ENCODE assay signal across 19 cellular contexts in genomic region chr1:227794813-227795183, GRCh38. TPM values are rescaled to one million over a fixed set of nuclear protein-coding genes. Genes with fewer than 3 reads are reported as not detected.
DNase-seq lines count a peak whose midpoint lies in the region; ATAC-seq and TF ChIP-seq lines count a peak whose summit lies in the region.
"Had no signal": no experiment of that assay in that cellular context is flagged by ENCODE, and none has a peak within 500 bp of the region (broad histone marks: within the 10 kb centered on the region; RNA-seq: fewer than 3 reads in every experiment).

No MANE protein-coding gene starts in this region.

- DNase-seq in right cardiac atrium (peak in 1 of 3 donors; percentile 15), left ventricle myocardium inferior (no peak), mesenchymal stem cell (no peak), NCI-H2081 treated with DMSO at 0.1 percent for 48 hours (lab: John Stamatoyannopoulos, UW) (no peak), NCI-H345 treated with DMSO at 0.1 percent for 48 hours (lab: John Stamatoyannopoulos, UW; ENCODE audit: unreplicated experiment) (no peak)
- DNase-seq: activated CD4-positive, alpha-beta T cell treated with anti-CD3 and anti-CD28 coated beads for 1 hour; DMS153; hypothalamus; NCI-H2227 treated with DMSO at 0.1 percent for 48 hours; small intestine; T-helper 2 cell had no signal

- H2BK12ac ChIP-seq in mesenchymal stem cell (ENCODE audit: low read length in 2 of 2): no peak overlapping the region

- no peaks in the 10 kb centered on the region for H3K79me1 ChIP-seq in mesenchymal stem cell (replicated peaks; ENCODE audit: low read length, poor library complexity, severe bottlenecking)

- H3K36me3 ChIP-seq in left ventricle myocardium inferior (no peaks in the 10 kb centered on the region), mesenchymal stem cell (ENCODE audit: control insufficient read depth in 1 of 2, insufficient read depth in 2 of 2, low read depth in 1 of 2, low read length in 2 of 2) (no peaks in the 10 kb centered on the region)
- H3K36me3 ChIP-seq: neutrophil had no signal

- H3K4me2 ChIP-seq in mesenchymal stem cell (ENCODE audit: low read length, poor library complexity, severe bottlenecking): no peak overlapping the region

- peak overlapping the region in 1 of 2 experiments; percentile 36 for H3K23ac ChIP-seq in mesenchymal stem cell (ENCODE audit: low read length in 2 of 2)

- WGBS in right cardiac atrium: 58% methylated on average over 11 of the region's 11 CpGs
- WGBS in mesenchymal stem cell: 84% methylated on average over 11 of the region's 11 CpGs

- H3K14ac ChIP-seq in mesenchymal stem cell (ENCODE audit: low read length in 2 of 2): peak overlapping the region in 1 of 2 experiments; percentile 69

- H3K9ac ChIP-seq in mesenchymal stem cell (ENCODE audit: low read length): peak overlapping the region; percentile 40

- no peak overlapping the region for H2AFZ ChIP-seq in mesenchymal stem cell (ENCODE audit: low read depth, low read length)

- intact Hi-C loops in right cardiac atrium (cut with DNase I): no loop called here
- intact Hi-C loops in left ventricle myocardium inferior (cut with micrococcal nuclease): no loop called here

- H4K91ac ChIP-seq in mesenchymal stem cell (ENCODE audit: low read length): no peak overlapping the region

- H3K18ac ChIP-seq in mesenchymal stem cell (ENCODE audit: low read depth in 1 of 2, low read length in 2 of 2): no peak overlapping the region

- peak overlapping the region; percentile 24 for H2AK5ac ChIP-seq in mesenchymal stem cell (ENCODE audit: low read length, severe bottlenecking)

- no peak overlapping the region for H4K8ac ChIP-seq in mesenchymal stem cell (ENCODE audit: low read length)

- no peak overlapping the region for H2BK5ac ChIP-seq in mesenchymal stem cell (ENCODE audit: low read depth, low read length, poor library complexity, severe bottlenecking)

- no peak overlapping the region for H3K4me3 ChIP-seq in right cardiac atrium (ENCODE audit: low read length)
- no peak overlapping the region for H3K4me3 ChIP-seq in left ventricle myocardium inferior
- H3K4me3 ChIP-seq in mesenchymal stem cell (ENCODE audit: insufficient read depth in 1 of 2, low read depth in 1 of 2, low read length in 2 of 2): peak overlapping the region in 1 of 2 experiments; percentile 60

- TF ChIP-seq CTCF in left ventricle myocardium inferior (IDR thresholded peaks at IDR 0.05; ENCODE audit: borderline replicate concordance): no peak

- no peak overlapping the region for H2BK15ac ChIP-seq in mesenchymal stem cell (ENCODE audit: low read depth, poor library complexity, severe bottlenecking)

- no peak overlapping the region for H3K27ac ChIP-seq in right cardiac atrium (ENCODE audit: low read length)
- no peak overlapping the region for H3K27ac ChIP-seq in left ventricle myocardium inferior (replicated peaks)
- no peak overlapping the region for H3K27ac ChIP-seq in mesenchymal stem cell (ENCODE audit: low read length, poor library complexity, severe bottlenecking)
- H3K27ac ChIP-seq: epithelial cell of prostate, neutrophil had no signal

- H3K4ac ChIP-seq in mesenchymal stem cell (ENCODE audit: low read depth in 1 of 2, low read length in 2 of 2): no peak overlapping the region

- H3K4me1 ChIP-seq in right cardiac atrium (ENCODE audit: control insufficient read depth, insufficient read depth, low read length) (no peaks in the 10 kb centered on the region), left ventricle myocardium inferior (peaks cover 11% of the 10 kb centered on the region), mesenchymal stem cell (ENCODE audit: control insufficient read depth, insufficient read depth, low read depth, low read length) (peaks cover 24% of the 10 kb centered on the region)

- H3K9me3 ChIP-seq in right cardiac atrium (ENCODE audit: control insufficient read depth, low read length): no peaks in the 10 kb centered on the region
- H3K9me3 ChIP-seq in left ventricle myocardium inferior (replicated peaks): no peaks in the 10 kb centered on the region
- no peaks in the 10 kb centered on the region for H3K9me3 ChIP-seq in mesenchymal stem cell (ENCODE audit: control insufficient read depth, low read length)
- H3K9me3 ChIP-seq: neutrophil had no signal

- no peak overlapping the region for H2BK120ac ChIP-seq in mesenchymal stem cell (ENCODE audit: low read depth, low read length)

- no peaks in the 10 kb centered on the region for H3K27me3 ChIP-seq in right cardiac atrium (ENCODE audit: control insufficient read depth, insufficient read depth)
- peaks cover 28% of the 10 kb centered on the region for H3K27me3 ChIP-seq in left ventricle myocardium inferior (ENCODE audit: low read depth)
- peaks cover 5 to 12% of the 10 kb centered on the region in 2 experiments for H3K27me3 ChIP-seq in mesenchymal stem cell (ENCODE audit: control insufficient read depth in 1 of 2, insufficient read depth in 1 of 2, low read length in 2 of 2)

- ATAC-seq in right cardiac atrium (peak; percentile 7 to 14), SK-N-SH treated with all-trans-retinoic acid at 6 μM for 48 hours (peak; percentile 8; the same call in 2 of the 3 replicates), HG03159 (IDR thresholded peaks at IDR 0.05; ENCODE audit: unreplicated experiment) (no peak), GM21786 (IDR thresholded peaks at IDR 0.05; ENCODE audit: unreplicated experiment) (no peak)

TF ChIP-seq in SK-N-SH treated with all-trans-retinoic acid at 6 μM for 48 hours, 23 proteins besides CTCF, POLR2A, EP300 and RAD21 (continues in another document):
- TF ChIP-seq ZNF70 (CRISPR knock-in tag; IDR thresholded peaks at IDR 0.05) (no peak), TSHZ2 (CRISPR knock-in tag; IDR thresholded peaks at IDR 0.05) (no peak), CREB5 (CRISPR knock-in tag; IDR thresholded peaks at IDR 0.05; ENCODE audit: low read depth) (no peak), OSR1 (CRISPR knock-in tag; IDR thresholded peaks at IDR 0.05) (no peak), CSDC2 (CRISPR knock-in tag; IDR thresholded peaks at IDR 0.05) (no peak), BACH2 (CRISPR knock-in tag; IDR thresholded peaks at IDR 0.05; ENCODE audit: borderline replicate concordance) (no peak), TOX (CRISPR knock-in tag; IDR thresholded peaks at IDR 0.05; ENCODE audit: borderline replicate concordance) (no peak), TCF4 (CRISPR knock-in tag; IDR thresholded peaks at IDR 0.05; ENCODE audit: borderline replicate concordance) (no peak), ESRRG (CRISPR knock-in tag; IDR thresholded peaks at IDR 0.05) (no peak), ZC3H10 (CRISPR knock-in tag; IDR thresholded peaks at IDR 0.05) (no peak), PPARA (CRISPR knock-in tag; IDR thresholded peaks at IDR 0.05; ENCODE audit: borderline replicate concordance) (no peak), GLIS3 (CRISPR knock-in tag; IDR thresholded peaks at IDR 0.05) (no peak)

RNA-seq across cellular contexts. Expression of gene PRSS38, which starts 20.7 kb away (rescaled TPM):
- not detected for total RNA-seq in right cardiac atrium
- not detected for polyA plus RNA-seq in right cardiac atrium
- not detected for total RNA-seq in left ventricle myocardium inferior
- not detected for polyA plus RNA-seq in mesenchymal stem cell (2013, experiment 1 of 2)
- polyA plus RNA-seq in mesenchymal stem cell (2013, experiment 2 of 2): not detected
- total RNA-seq: cerebellum, liver, subcutaneous adipose tissue had no signal
- polyA plus RNA-seq: liver, small intestine had no signal

RNA-seq across cellular contexts. Expression of gene SNAP47, which starts 59.6 kb away (rescaled TPM):
- total RNA-seq in right cardiac atrium (10 to 100 TPM; 61.6 to 91.8 (median 65.5) TPM), left ventricle myocardium inferior (45.9 TPM)
- 43.1 TPM for polyA plus RNA-seq in right cardiac atrium
- 17.0 TPM for polyA plus RNA-seq in mesenchymal stem cell (2013, experiment 1 of 2)
- 15.9 TPM for polyA plus RNA-seq in mesenchymal stem cell (2013, experiment 2 of 2)

RNA-seq across cellular contexts. Expression of gene JMJD4, which starts 59.7 kb away (rescaled TPM):
- total RNA-seq in right cardiac atrium (10 to 100 TPM in 1 of 4 donors, 1 to 10 TPM in 3; 7.7 to 11.5 (median 8.9) TPM), left ventricle myocardium inferior (7.0 TPM)
- polyA plus RNA-seq in right cardiac atrium: 9.5 TPM
- 9.8 TPM for polyA plus RNA-seq in mesenchymal stem cell (2013, experiment 1 of 2)
- polyA plus RNA-seq in mesenchymal stem cell (2013, experiment 2 of 2): 10.1 TPM

Comparison
In these comparisons a context has a peak if more than half of its experiments do, and no peak if none do; other contexts are left out.
1. ATAC-seq: peak in right cardiac atrium (2 of 2) and SK-N-SH treated with all-trans-retinoic acid at 6 μM for 48 hours (single experiment); none in HG03159 (single experiment) and GM21786 (single experiment).